ENCODE assay signal across 9 cellular contexts in genomic region chr5:38466444-38467189, GRCh38.
DNase-seq lines count a peak whose midpoint lies in the region; ATAC-seq, FAIRE-seq and TF ChIP-seq lines count a peak whose summit lies in the region.
"Had no signal": no experiment of that assay in that cellular context is flagged by ENCODE, and none has a peak within 500 bp of the region (broad histone marks: within the 10 kb centered on the region; RNA-seq: fewer than 3 reads in every experiment).

No MANE protein-coding gene starts in this region.

- no peak overlapping the region for H2AK5ac ChIP-seq in H1 (ENCODE audit: low read depth, low read length)

- H3K79me1 ChIP-seq in H1 (ENCODE audit: low read depth, low read length), result no peaks in the 10 kb centered on the region

- H3K56ac ChIP-seq in H1 (replicated peaks; ENCODE audit: insufficient read length, low read depth, low read length), result no peak overlapping the region

- DNase-seq in NCI-H460 (ENCODE audit: extremely low read depth, low read depth), result peak; percentile 100
- DNase-seq in H1 (ENCODE audit: low read depth in 1 of 2, low spot score in 2 of 2), result no peak
- peak; percentile 73 for DNase-seq in medulla oblongata (ENCODE audit: extremely low spot score)
- peak; percentile 86 to 87 for DNase-seq in suprapubic skin (ENCODE audit: low spot score in 2 of 2)
- DNase-seq in stimulated activated CD4-positive, alpha-beta T cell treated with anti-CD3 and anti-CD28 coated beads, Interleukin-12 subunit alpha, Interleukin-12 subunit beta, amount 100 ng/mL, for 4 hours, result no peak
- DNase-seq in GM19238 (ENCODE audit: insufficient read length, low spot score), result no peak
- DNase-seq: small intestine had no signal

- FAIRE-seq in H1 (lab: Jason Lieb, UNC), result no peak
- FAIRE-seq: small intestine had no signal

- peak overlapping the region; percentile 8; the same call in 1 of the 2 replicates for H2BK15ac ChIP-seq in H1 (ENCODE audit: low read length)

- no peak overlapping the region for H3K4ac ChIP-seq in H1 (replicated peaks; ENCODE audit: insufficient read length, low read depth, low read length)

- no peak overlapping the region for H3K18ac ChIP-seq in H1 (ENCODE audit: extremely low read depth, low read length)

- H3K9me3 ChIP-seq in H1 (ENCODE audit: insufficient read depth in 2 of 2, low read depth in 1 of 2, low read length in 1 of 2) (no peaks in the 10 kb centered on the region), suprapubic skin (no peaks in the 10 kb centered on the region)

- H4K91ac ChIP-seq in H1 (replicated peaks; ENCODE audit: insufficient read length, low read length), result peak overlapping the region; percentile 6

- no peak overlapping the region for H3K4me2 ChIP-seq in H1 (ENCODE audit: insufficient read depth in 1 of 2, low read depth in 2 of 2, low read length in 2 of 2)

- ATAC-seq in HG03571 (IDR thresholded peaks at IDR 0.05; ENCODE audit: unreplicated experiment) (no peak), GM19351 (IDR thresholded peaks at IDR 0.05; ENCODE audit: unreplicated experiment) (no peak)

- no peak for TF ChIP-seq EP300 in H1 (IDR thresholded peaks at IDR 0.05; ENCODE audit: borderline replicate concordance in 1 of 2, low read depth in 2 of 2, low read length in 2 of 2)
- TF ChIP-seq EP300 in suprapubic skin (IDR thresholded peaks at IDR 0.05), result no peak

- 87% methylated on average over 18 of the region's 23 CpGs; no CpG with 5 or more reads in 1 of the 2 experiments for WGBS in H1 (ENCODE audit: extremely low coverage in 1 of 2, insufficient coverage in 1 of 2, insufficient read length in 1 of 2, insufficient replicate concordance in 2 of 2, low coverage in 1 of 2, low lambda C conversion rate in 2 of 2, missing lambda C conversion rate in 1 of 2), 2 experiments
- WGBS in suprapubic skin, result 55% methylated on average over 16 of the region's 23 CpGs

- no peak overlapping the region for H3K23ac ChIP-seq in H1 (ENCODE audit: insufficient read length)

- H3K4me3 ChIP-seq in H1 (ENCODE audit: extremely low read depth in 1 of 4, insufficient read depth in 2 of 4, low read depth in 3 of 4, low read length in 4 of 4) (no peak overlapping the region), suprapubic skin (no peak overlapping the region)

- no peaks in the 10 kb centered on the region for H3K27me3 ChIP-seq in H1 (replicated peaks in 1 of 4; ENCODE audit: control insufficient read depth in 3 of 4, extremely low read depth in 1 of 4, insufficient read depth in 3 of 4, low read length in 3 of 4)
- no peaks in the 10 kb centered on the region for H3K27me3 ChIP-seq in suprapubic skin

- no peak for TF ChIP-seq RAD21 in H1 (IDR thresholded peaks at IDR 0.05 in 1 of 2, conservative IDR thresholded peaks at IDR 0.05 in 1 of 2; ENCODE audit: low read depth in 2 of 2, low read length in 2 of 2)

- H2BK12ac ChIP-seq in H1 (ENCODE audit: low read depth, low read length), result peak overlapping the region; percentile 14; the same call in 1 of the 2 replicates

- H2BK120ac ChIP-seq in H1 (replicated peaks; ENCODE audit: low read depth, low read length), result no peak overlapping the region

- no peak overlapping the region for H4K5ac ChIP-seq in H1 (ENCODE audit: insufficient read length, low read depth, low read length)

- no peaks in the 10 kb centered on the region for H4K20me1 ChIP-seq in H1 (replicated peaks in 1 of 2; ENCODE audit: control insufficient read depth in 1 of 2, insufficient read depth in 2 of 2, low read length in 2 of 2)

- no peaks in the 10 kb centered on the region for H3K36me3 ChIP-seq in H1 (ENCODE audit: control insufficient read depth in 2 of 4, insufficient read depth in 4 of 4, low read length in 3 of 4)
- no peaks in the 10 kb centered on the region for H3K36me3 ChIP-seq in suprapubic skin

- H3K4me1 ChIP-seq in H1 (replicated peaks in 1 of 4; ENCODE audit: control insufficient read depth in 3 of 4, insufficient read depth in 4 of 4, low read length in 3 of 4) (peaks cover 0 to 12% (median 2%) of the 10 kb centered on the region in 4 experiments; a peak in 3 of 7 replicates), suprapubic skin (peaks cover 51% of the 10 kb centered on the region)

- CTCF ChIA-PET in H1 (lab: Charles Lee; ENCODE audit: partially characterized antibody), result interaction anchor here (0.6 to 2.0 kb wide), 4 partner anchors 21 to 100 kb away, joined by 3 to 8 read pairs (median 4); no protein-coding TSS in a partner anchor

- H2AFZ ChIP-seq in H1 (ENCODE audit: low read length), result 0 out of 2 replicates have a peak overlapping the region, but pooled peaks have one; percentile 44

- no peak overlapping the region for H3K14ac ChIP-seq in H1 (ENCODE audit: insufficient read length)

- H3K23me2 ChIP-seq in H1 (ENCODE audit: low read depth, low read length), result no peaks in the 10 kb centered on the region

- no peaks in the 10 kb centered on the region for H3K79me2 ChIP-seq in H1 (ENCODE audit: control insufficient read depth in 1 of 2, insufficient read depth in 2 of 2, low read length in 2 of 2)

- H2BK20ac ChIP-seq in H1 (ENCODE audit: low read length), result 0 out of 2 replicates have a peak overlapping the region, but pooled peaks have one; percentile 18

- TF ChIP-seq CTCF in H1 (IDR thresholded peaks at IDR 0.05; ENCODE audit: control extremely low read depth in 1 of 3, insufficient read depth in 1 of 3, low read depth in 1 of 3, low read length in 3 of 3) (no peak), suprapubic skin (IDR thresholded peaks at IDR 0.05) (no peak)

- H3K9ac ChIP-seq in H1 (replicated peaks in 1 of 4; ENCODE audit: extremely low read depth in 1 of 4, low read depth in 3 of 4, low read length in 3 of 4), result no peak overlapping the region

- no peak overlapping the region for H4K8ac ChIP-seq in H1 (ENCODE audit: extremely low read depth, insufficient read depth, low read length)

- no peak for TF ChIP-seq POLR2A in H1 (IDR thresholded peaks at IDR 0.05; ENCODE audit: control extremely low read depth in 1 of 2, low read depth in 2 of 2, low read length in 2 of 2)
- no peak for TF ChIP-seq POLR2A in suprapubic skin (IDR thresholded peaks at IDR 0.05)

- H3K27ac ChIP-seq in H1 (ENCODE audit: low read depth, low read length) (no peak overlapping the region), suprapubic skin (peak overlapping the region; percentile 84)

- peak overlapping the region; percentile 57; the same call in 1 of the 2 replicates for H2BK5ac ChIP-seq in H1 (ENCODE audit: low read depth, low read length)

- POLR2A ChIA-PET in H1 (lab: Charles Lee; ENCODE audit: partially characterized antibody), result no interaction called here

TF ChIP-seq in H1, 55 proteins besides CTCF, POLR2A, EP300 and RAD21:
- TF ChIP-seq BACH1 (IDR thresholded peaks at IDR 0.05; ENCODE audit: low read length) (no peak), CBX8 (IDR thresholded peaks at IDR 0.05; ENCODE audit: borderline replicate concordance, low read depth, low read length) (no peak), CTBP2 (IDR thresholded peaks at IDR 0.05; ENCODE audit: borderline replicate concordance, insufficient read depth, insufficient read length, low read length) (no peak), MAX (IDR thresholded peaks at IDR 0.05) (no peak), JUN (IDR thresholded peaks at IDR 0.05; ENCODE audit: low read depth, low read length) (no peak), FOSL1 (IDR thresholded peaks at IDR 0.05; ENCODE audit: insufficient read depth, low read depth, low read length) (no peak), SP4 (IDR thresholded peaks at IDR 0.05; ENCODE audit: low read length) (no peak), CEBPB (IDR thresholded peaks at IDR 0.05; ENCODE audit: low read depth, low read length) (no peak), KDM5A (IDR thresholded peaks at IDR 0.05; ENCODE audit: low read length) (no peak), HDAC6 (IDR thresholded peaks at IDR 0.05; ENCODE audit: low read depth, low read length) (no peak), ASH2L (IDR thresholded peaks at IDR 0.05; ENCODE audit: low read length) (no peak), BRCA1 (IDR thresholded peaks at IDR 0.05; ENCODE audit: low read depth, low read length) (no peak), TBP (IDR thresholded peaks at IDR 0.05; ENCODE audit: low read depth, low read length) (no peak), HDAC2 (IDR thresholded peaks at IDR 0.05; ENCODE audit: borderline replicate concordance in 1 of 2, low read depth in 2 of 2, low read length in 2 of 2) (no peak), TAF1 (IDR thresholded peaks at IDR 0.05; ENCODE audit: low read depth, low read length) (no peak), CHD1 (IDR thresholded peaks at IDR 0.05; ENCODE audit: low read depth, low read length) (no peak), TCF12 (IDR thresholded peaks at IDR 0.05; ENCODE audit: low read depth, low read length) (no peak)

Comparison
In these comparisons a context has a peak if more than half of its experiments do, and no peak if none do; other contexts are left out.
1. DNase-seq: peak in NCI-H460 (single experiment), medulla oblongata (single experiment) and suprapubic skin (2 of 2); none in H1 (0 of 2), stimulated activated CD4-positive, alpha-beta T cell treated with anti-CD3 and anti-CD28 coated beads, Interleukin-12 subunit alpha, Interleukin-12 subunit beta, amount 100 ng/mL, for 4 hours (single experiment) and GM19238 (single experiment).